Comparison of ENCODE assay signal across 8 cellular contexts in genomic region chr3:125054436-125055164, GRCh38. TPM values are rescaled to one million over a fixed set of nuclear protein-coding genes. Genes with fewer than 3 reads are reported as not detected.
DNase-seq lines count a peak whose midpoint lies in the region; ATAC-seq and TF ChIP-seq lines count a peak whose summit lies in the region.

No MANE protein-coding gene starts in this region.

- H2AFZ ChIP-seq in SK-N-SH (ENCODE audit: low read depth): peak overlapping the region; percentile 50

- H3K9ac ChIP-seq in SK-N-SH: peak overlapping the region; percentile 76
- peak overlapping the region; percentile 11 for H3K9ac ChIP-seq in endodermal cell (ENCODE audit: extremely low read depth, low read length, poor library complexity, severe bottlenecking)
- peak overlapping the region; percentile 61 to 72 for H3K9ac ChIP-seq in mucosa of rectum (ENCODE audit: low read depth in 1 of 2, low read length in 2 of 2)

- H3K4me3 ChIP-seq in SK-N-SH (ENCODE audit: low read depth in 2 of 2, low read length in 1 of 2) (peak overlapping the region; percentile 83 to 88), endodermal cell (ENCODE audit: low read length) (peak overlapping the region; percentile 94), mucosa of rectum (ENCODE audit: low read length in 2 of 2) (peak overlapping the region; percentile 67 to 77), aorta (ENCODE audit: low read length in 2 of 2) (peak overlapping the region; percentile 98)

- peak overlapping the region; percentile 78 for H3K4me3 Mint-ChIP-seq in endodermal cell

- POLR2A ChIA-PET in SK-N-SH (lab: Yijun Ruan, JAX): no interaction called here

- peak; percentile 32 for TF ChIP-seq CTCF in SK-N-SH (IDR thresholded peaks at IDR 0.05)
- TF ChIP-seq CTCF in endodermal cell (conservative IDR thresholded peaks at IDR 0.05): no peak

- WGBS in SK-N-SH (ENCODE audit: low lambda C conversion rate): 6% methylated on average over 13 of the region's 13 CpGs
- WGBS in endodermal cell (ENCODE audit: insufficient coverage in 1 of 2, insufficient read length in 1 of 2), 2 experiments: 20 to 25% methylated on average over 6 to 13 of the region's 13 CpGs
- 1% methylated on average over 13 of the region's 13 CpGs for WGBS in aorta, 2 donors

- peaks cover 25% of the 10 kb centered on the region; the same call in 1 of the 2 replicates for H4K20me1 ChIP-seq in SK-N-SH (ENCODE audit: insufficient read depth)

- DNase-seq in activated CD4-positive, CD25-positive, alpha-beta regulatory T cell treated with anti-CD3 and anti-CD28 coated beads, Interleukin-2, amount 50 U/mL, for 72 hours: no peak
- peak; percentile 61 for DNase-seq in SK-N-SH
- DNase-seq in endodermal cell: peak; percentile 61
- no peak for DNase-seq in aorta

- TF ChIP-seq RAD21 in SK-N-SH (IDR thresholded peaks at IDR 0.05; ENCODE audit: low read length): 0 out of 2 replicates have a peak, but pooled peaks have one; percentile 13

- peak; percentile 30 to 31 for ATAC-seq in activated CD4-positive, CD25-positive, alpha-beta regulatory T cell treated with anti-CD3 and anti-CD28 coated beads, Interleukin-2, amount 50 U/mL, for 24 hours
- peak; percentile 36 for ATAC-seq in HG02623 (IDR thresholded peaks at IDR 0.05; ENCODE audit: unreplicated experiment)
- no peak for ATAC-seq in aorta (ENCODE audit: low FRiP score)
- no peak for ATAC-seq in GM19328 (IDR thresholded peaks at IDR 0.05; ENCODE audit: unreplicated experiment)

- H3K36me3 Mint-ChIP-seq in endodermal cell (ENCODE audit: low read depth): peaks cover 6% of the 10 kb centered on the region

- peaks cover 53% of the 10 kb centered on the region for H3K79me2 ChIP-seq in SK-N-SH (ENCODE audit: insufficient read depth)

- H3K4me1 ChIP-seq in SK-N-SH (ENCODE audit: control insufficient read depth in 1 of 2, insufficient read depth in 2 of 2, low read depth in 1 of 2, low read length in 1 of 2): peaks cover 30 to 41% of the 10 kb centered on the region in 2 experiments
- H3K4me1 ChIP-seq in endodermal cell (ENCODE audit: control insufficient read depth, insufficient read depth, low read length): peaks cover 16% of the 10 kb centered on the region
- H3K4me1 ChIP-seq in mucosa of rectum (ENCODE audit: control insufficient read depth in 2 of 2, insufficient read depth in 2 of 2, low read length in 2 of 2): peaks cover 15 to 21% of the 10 kb centered on the region in 2 donors
- H3K4me1 ChIP-seq in aorta (ENCODE audit: control insufficient read depth in 1 of 2, insufficient read depth in 2 of 2, low read length in 2 of 2): peaks cover 6 to 12% of the 10 kb centered on the region in 2 donors

- H3K4me2 ChIP-seq in SK-N-SH: peak overlapping the region; percentile 84

- peaks cover 72% of the 10 kb centered on the region for H3K4me1 Mint-ChIP-seq in endodermal cell

- H3K27ac ChIP-seq in SK-N-SH (ENCODE audit: low read depth in 2 of 2, low read length in 1 of 2) (peak overlapping the region; percentile 72 to 99), endodermal cell (ENCODE audit: low read depth, low read length) (no peak overlapping the region), mucosa of rectum (ENCODE audit: low read depth in 2 of 2, low read length in 2 of 2) (peak overlapping the region; percentile 64 to 69), aorta (ENCODE audit: low read depth in 1 of 2, low read length in 2 of 2) (peak overlapping the region; percentile 97 to 99)

- peaks cover 17% of the 10 kb centered on the region for H3K27me3 Mint-ChIP-seq in endodermal cell (ENCODE audit: insufficient read depth)

- peaks cover 38% of the 10 kb centered on the region for H3F3A ChIP-seq in SK-N-SH (replicated peaks; ENCODE audit: insufficient read depth)

- no peaks in the 10 kb centered on the region for H3K27me3 ChIP-seq in SK-N-SH (ENCODE audit: insufficient read depth)
- peaks cover 5% of the 10 kb centered on the region for H3K27me3 ChIP-seq in endodermal cell (ENCODE audit: control insufficient read depth, insufficient read depth, low read length, poor library complexity, severe bottlenecking)
- H3K27me3 ChIP-seq in mucosa of rectum (ENCODE audit: control insufficient read depth in 2 of 2, insufficient read depth in 2 of 2, low read length in 2 of 2): no peaks in the 10 kb centered on the region
- H3K27me3 ChIP-seq in aorta (ENCODE audit: control insufficient read depth in 1 of 2, insufficient read depth in 2 of 2, low read length in 1 of 2): no peaks in the 10 kb centered on the region

- no peaks in the 10 kb centered on the region for H3K9me2 ChIP-seq in SK-N-SH

- H3K36me3 ChIP-seq in SK-N-SH (replicated peaks in 1 of 2; ENCODE audit: control insufficient read depth in 1 of 2, insufficient read depth in 2 of 2, low read length in 1 of 2) (peaks cover 0 to 5% of the 10 kb centered on the region in 2 experiments), endodermal cell (ENCODE audit: control insufficient read depth, insufficient read depth, low read length) (peaks cover 7% of the 10 kb centered on the region), mucosa of rectum (ENCODE audit: control insufficient read depth in 2 of 2, insufficient read depth in 2 of 2, low read length in 2 of 2) (no peaks in the 10 kb centered on the region), aorta (ENCODE audit: control insufficient read depth in 1 of 2, insufficient read depth in 2 of 2, low read length in 1 of 2) (no peaks in the 10 kb centered on the region)

- H3K9me3 ChIP-seq in SK-N-SH (no peaks in the 10 kb centered on the region), endodermal cell (ENCODE audit: control insufficient read depth, low read length) (no peaks in the 10 kb centered on the region), mucosa of rectum (ENCODE audit: control insufficient read depth in 2 of 2, low read length in 2 of 2) (no peaks in the 10 kb centered on the region), aorta (ENCODE audit: control insufficient read depth, low read length) (no peaks in the 10 kb centered on the region)

- CTCF ChIA-PET in SK-N-SH (lab: Yijun Ruan, JAX): no interaction called here

- no peak for TF ChIP-seq EP300 in SK-N-SH (IDR thresholded peaks at IDR 0.05; ENCODE audit: borderline replicate concordance in 1 of 2, low read depth in 1 of 2, low read length in 1 of 2)

- intact Hi-C loops in aorta (cut with DNase I): loop anchor here in 1 of 2 donors (5.0 kb wide), 1 partner anchor 53 kb away; no protein-coding TSS in a partner anchor

- H3K9me3 Mint-ChIP-seq in endodermal cell: no peaks in the 10 kb centered on the region

- H3K27ac Mint-ChIP-seq in endodermal cell: no peak overlapping the region

TF ChIP-seq in SK-N-SH, 30 proteins besides CTCF, POLR2A, EP300 and RAD21:
- TF ChIP-seq, protein P1, sequence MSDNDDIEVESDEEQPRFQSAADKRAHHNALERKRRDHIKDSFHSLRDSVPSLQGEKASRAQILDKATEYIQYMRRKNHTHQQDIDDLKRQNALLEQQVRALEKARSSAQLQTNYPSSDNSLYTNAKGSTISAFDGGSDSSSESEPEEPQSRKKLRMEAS (IDR thresholded peaks at IDR 0.05; ENCODE audit: low read depth): peak; percentile 79
- no peak for TF ChIP-seq YY1 (IDR thresholded peaks at IDR 0.05; ENCODE audit: low read depth)
- TF ChIP-seq ELF1 (IDR thresholded peaks at IDR 0.05): no peak
- 0 out of 2 replicates have a peak, but pooled peaks have one; percentile 9 for TF ChIP-seq SIN3A (IDR thresholded peaks at IDR 0.05; ENCODE audit: borderline replicate concordance, low read depth, low read length)
- TF ChIP-seq FOXM1 (IDR thresholded peaks at IDR 0.05; ENCODE audit: low read depth): no peak
- TF ChIP-seq TAF1 (IDR thresholded peaks at IDR 0.05; ENCODE audit: borderline replicate concordance, low read depth, low read length): no peak
- no peak for TF ChIP-seq CHD2 (IDR thresholded peaks at IDR 0.05; ENCODE audit: low read length, partially characterized antibody)
- no peak for TF ChIP-seq FOXJ3 (CRISPR knock-in tag; IDR thresholded peaks at IDR 0.05)
TF ChIP-seq in SK-N-SH: peak in this region for 2.

RNA-seq across cellular contexts. Expression of gene HEG1, which starts 1.2 kb away (rescaled TPM):
- 27.7 and 29.1 TPM in 2 replicates for polyA plus RNA-seq in SK-N-SH (2012; rRNA removed)
- 27.1 and 30.0 TPM in 2 replicates for polyA plus RNA-seq in SK-N-SH (2012; cell fraction: cytosol; rRNA removed)
- 33.3 and 48.2 TPM in 2 replicates for polyA plus RNA-seq in SK-N-SH (2012; cell fraction: nucleus; rRNA removed)
- 10 to 100 TPM; 25.5 to 27.0 TPM for total RNA-seq in endodermal cell
- 30.3 TPM for polyA plus RNA-seq in endodermal cell (2013, experiment 1 of 2)
- 35.4 TPM for polyA plus RNA-seq in endodermal cell (2013, experiment 2 of 2)
- total RNA-seq in aorta: 100 to 1,000 TPM in 1 of 2 donors, 10 to 100 TPM in 1; 99.3 to 204 TPM
- 10 to 100 TPM in 1 of 2 donors, 1 to 10 TPM in 1; 4.9 to 12.0 TPM for polyA plus RNA-seq in aorta

Comparison
In these comparisons a context has a peak if more than half of its experiments do, and no peak if none do; other contexts are left out.
1. ATAC-seq: peak in activated CD4-positive, CD25-positive, alpha-beta regulatory T cell treated with anti-CD3 and anti-CD28 coated beads, Interleukin-2, amount 50 U/mL, for 24 hours (2 of 2) and HG02623 (single experiment); none in aorta (single experiment) and GM19328 (single experiment).
2. DNase-seq: peak in SK-N-SH (single experiment) and endodermal cell (single experiment); none in activated CD4-positive, CD25-positive, alpha-beta regulatory T cell treated with anti-CD3 and anti-CD28 coated beads, Interleukin-2, amount 50 U/mL, for 72 hours (single experiment) and aorta (0 of 2).
3. H3K9ac ChIP-seq: peak in every context shown above with its lines; median percentile 76 in SK-N-SH; 66 in mucosa of rectum; 11 in endodermal cell.
4. Peak in every context shown above with its lines, with median percentiles within 50 percentile points of each other: H3K4me3 ChIP-seq.